Comparison of ENCODE assay signal across 14 cellular contexts in the genomic region with DNA sequence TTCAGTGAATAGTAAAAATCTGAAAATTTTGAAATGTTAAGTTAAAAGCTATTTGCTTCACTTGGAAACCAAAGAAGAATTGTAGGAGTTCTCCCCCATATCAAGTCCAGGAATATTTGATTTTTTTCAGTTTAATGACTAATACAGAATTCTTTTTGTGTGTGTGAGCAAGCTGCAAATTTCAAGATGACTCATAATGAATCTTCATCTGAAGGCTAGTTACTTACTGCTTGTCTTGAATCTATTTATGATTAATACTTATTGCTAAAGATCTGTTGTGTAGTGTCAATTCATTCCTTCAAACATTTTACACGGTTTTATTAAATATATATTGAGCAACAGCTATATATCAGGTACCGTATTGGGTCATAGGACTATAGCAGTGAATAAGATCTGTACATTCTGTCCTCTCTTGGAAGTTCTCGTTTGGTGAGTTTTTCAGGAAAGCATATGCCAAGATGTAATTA. TPM values are rescaled to one million over a fixed set of nuclear protein-coding genes. Genes with fewer than 3 reads are reported as not detected.
DNase-seq lines count a peak whose midpoint lies in the region; ATAC-seq and TF ChIP-seq lines count a peak whose summit lies in the region.
"Had no signal": no experiment of that assay in that cellular context is flagged by ENCODE, and none has a peak within 500 bp of the region (broad histone marks: within the 10 kb centered on the region; RNA-seq: fewer than 3 reads in every experiment).

No MANE protein-coding gene starts in this region.

- H3K9me3 Mint-ChIP-seq in mesothelial cell of epicardium: peaks cover 15% of the 10 kb centered on the region
- H3K9me3 Mint-ChIP-seq: activated naive CD4-positive, alpha-beta T cell treated with anti-CD3 and anti-CD28 coated beads for 36 hours had no signal

- no peak overlapping the region for H3K27ac ChIP-seq in brain microvascular endothelial cell
- H3K27ac ChIP-seq: spleen had no signal

- DNase-seq in GM03348 (ENCODE audit: low spot score) (peak; percentile 67), brain microvascular endothelial cell (peak; percentile 14), mesothelial cell of epicardium (ENCODE audit: low spot score in 2 of 2, unreplicated experiment in 2 of 2) (no peak), NCI-H2029 treated with DMSO at 0.1 percent for 48 hours (lab: John Stamatoyannopoulos, UW) (no peak)
- DNase-seq: activated CD4-positive, alpha-beta T cell treated with anti-CD3 and anti-CD28 coated beads for 1 hour; activated naive CD4-positive, alpha-beta T cell treated with anti-CD3 and anti-CD28 coated beads for 36 hours; NCI-H1048; RPMI8226; spleen; stimulated activated naive CD4-positive, alpha-beta T cell had no signal

- in situ Hi-C loops in brain microvascular endothelial cell (cut with HindIII; ENCODE audit: low pct_ligation_motif_present, low sequenced_read_pairs): no loop called here

- TF ChIP-seq CTCF in brain microvascular endothelial cell (IDR thresholded peaks at IDR 0.05; ENCODE audit: low read depth, low read length, missing control alignments) (no peak), mesothelial cell of epicardium (IDR thresholded peaks at IDR 0.05; ENCODE audit: unreplicated experiment) (no peak)

- peaks cover 6% of the 10 kb centered on the region for H3K36me3 Mint-ChIP-seq in mesothelial cell of epicardium

- no peaks in the 10 kb centered on the region for H3K36me3 ChIP-seq in brain microvascular endothelial cell (replicated peaks)
- H3K36me3 ChIP-seq: spleen had no signal

- no peaks in the 10 kb centered on the region for H3K27me3 ChIP-seq in brain microvascular endothelial cell (replicated peaks)
- H3K27me3 ChIP-seq: spleen had no signal

- H3K4me3 Mint-ChIP-seq in mesothelial cell of epicardium: no peak overlapping the region
- H3K4me3 Mint-ChIP-seq: activated naive CD4-positive, alpha-beta T cell treated with anti-CD3 and anti-CD28 coated beads for 36 hours had no signal

- H3K4me3 ChIP-seq in brain microvascular endothelial cell (ENCODE audit: low read depth, low read length): no peak overlapping the region
- H3K4me3 ChIP-seq: spleen had no signal

- peaks cover 24% of the 10 kb centered on the region for H3K4me1 Mint-ChIP-seq in mesothelial cell of epicardium

- peak; percentile 48 for ATAC-seq in HG03457 (IDR thresholded peaks at IDR 0.05; ENCODE audit: unreplicated experiment)
- no peak for ATAC-seq in HG02571 (IDR thresholded peaks at IDR 0.05; ENCODE audit: unreplicated experiment)
- no peak for ATAC-seq in HG03378 (IDR thresholded peaks at IDR 0.05; ENCODE audit: unreplicated experiment)
- ATAC-seq in HG02981 (IDR thresholded peaks at IDR 0.05; ENCODE audit: unreplicated experiment): no peak

- H3K27ac Mint-ChIP-seq in mesothelial cell of epicardium: peak overlapping the region; percentile 80
- H3K27ac Mint-ChIP-seq: activated naive CD4-positive, alpha-beta T cell treated with anti-CD3 and anti-CD28 coated beads for 36 hours had no signal

- H3K27me3 Mint-ChIP-seq in mesothelial cell of epicardium (ENCODE audit: low read depth): no peaks in the 10 kb centered on the region

RNA-seq across cellular contexts. Expression of gene CAVIN2, which starts 47.8 kb away (rescaled TPM):
- 0.72 to 0.96 TPM (median 0.80 TPM) in 3 replicates for total RNA-seq in mesothelial cell of epicardium
- total RNA-seq: activated naive CD4-positive, alpha-beta T cell treated with anti-CD3 and anti-CD28 coated beads for 36 hours had no signal

Comparison
In these comparisons a context has a peak if more than half of its experiments do, and no peak if none do; other contexts are left out.
1. DNase-seq: peak in GM03348 (single experiment) and brain microvascular endothelial cell (single experiment); none in mesothelial cell of epicardium (0 of 2) and NCI-H2029 treated with DMSO at 0.1 percent for 48 hours (single experiment).